Comparison of ENCODE assay signal across 9 cellular contexts in the genomic region with DNA sequence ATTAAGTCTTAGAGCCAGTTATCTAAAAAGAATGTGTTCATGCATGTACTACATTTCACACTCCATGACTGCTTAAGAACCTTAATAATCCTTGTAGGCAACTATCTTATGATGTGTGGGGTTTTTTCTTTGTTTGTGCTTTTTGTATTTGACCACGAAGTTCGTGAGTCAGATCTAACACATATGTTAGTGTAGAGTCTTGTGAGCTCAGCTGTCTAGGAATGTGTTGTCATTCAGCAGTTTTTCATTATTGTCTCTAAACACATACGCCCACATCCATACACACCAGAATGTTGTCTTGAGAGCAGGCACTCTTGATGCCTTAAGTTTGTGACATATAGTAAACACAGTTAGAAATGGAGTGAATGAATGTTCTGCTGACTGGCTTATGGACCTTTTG. TPM values are rescaled to one million over a fixed set of nuclear protein-coding genes. Genes with fewer than 3 reads are reported as not detected.
DNase-seq lines count a peak whose midpoint lies in the region; ATAC-seq and TF ChIP-seq lines count a peak whose summit lies in the region.
"Had no signal": no experiment of that assay in that cellular context is flagged by ENCODE, and none has a peak within 500 bp of the region (broad histone marks: within the 10 kb centered on the region; RNA-seq: fewer than 3 reads in every experiment).

No MANE protein-coding gene starts in this region.

- no peak overlapping the region for H3K4me3 Mint-ChIP-seq in CD4-positive, alpha-beta T cell
- H3K4me3 Mint-ChIP-seq in T-helper 17 cell: no peak overlapping the region

- H3K27ac ChIP-seq in CD4-positive, alpha-beta T cell (ENCODE audit: low read depth, low read length): no peak overlapping the region

- no peaks in the 10 kb centered on the region for H3K27me3 ChIP-seq in CD4-positive, alpha-beta T cell (ENCODE audit: control insufficient read depth, insufficient read depth, low read length)

- DNase-seq in CD4-positive, alpha-beta T cell: no peak
- DNase-seq in T-helper 17 cell (no peak), fibroblast of the conjunctiva (ENCODE audit: low read depth) (peak; percentile 41), NCI-H510A treated with DMSO at 0.1 percent for 48 hours (lab: John Stamatoyannopoulos, UW) (no peak), medulla oblongata (ENCODE audit: extremely low spot score) (no peak), NCI-H187 (lab: John Stamatoyannopoulos, UW) (no peak)
- DNase-seq: activated CD4-positive, alpha-beta T cell treated with anti-CD3 and anti-CD28 coated beads for 4 hours had no signal

- peaks cover 89% of the 10 kb centered on the region for H3K4me1 Mint-ChIP-seq in CD4-positive, alpha-beta T cell (ENCODE audit: low read depth)
- H3K4me1 Mint-ChIP-seq in T-helper 17 cell: peaks cover 60% of the 10 kb centered on the region

- peak overlapping the region; percentile 68 for H3K27ac Mint-ChIP-seq in CD4-positive, alpha-beta T cell
- H3K27ac Mint-ChIP-seq in T-helper 17 cell: peak overlapping the region; percentile 51

- no peak for TF ChIP-seq CTCF in CD4-positive, alpha-beta T cell (IDR thresholded peaks at IDR 0.05)

- no peaks in the 10 kb centered on the region for H3K9me3 Mint-ChIP-seq in CD4-positive, alpha-beta T cell

- ATAC-seq in CD4-positive, alpha-beta T cell (ENCODE audit: poor library complexity): peak; percentile 39
- ATAC-seq in GM21515 (IDR thresholded peaks at IDR 0.05; ENCODE audit: unreplicated experiment) (peak; percentile 51), T-helper 17 cell (peak; percentile 44), GM21576 (IDR thresholded peaks at IDR 0.05; ENCODE audit: unreplicated experiment) (no peak)

- CTCF ChIA-PET in CD4-positive, alpha-beta T cell (lab: Charles Lee): interaction anchor here (1.7 kb wide), 1 partner anchor 11 kb away, joined by 6 read pairs; no protein-coding TSS in a partner anchor

- intact Hi-C loops in CD4-positive, alpha-beta T cell (cut with DNase I, micrococcal nuclease): no loop called here

- H3K9me3 ChIP-seq in CD4-positive, alpha-beta T cell (ENCODE audit: control insufficient read depth, low read length): no peaks in the 10 kb centered on the region
- H3K9me3 ChIP-seq in T-helper 17 cell (ENCODE audit: control insufficient read depth, low read length, poor library complexity, severe bottlenecking): no peaks in the 10 kb centered on the region

- POLR2A ChIA-PET in CD4-positive, alpha-beta T cell (lab: Charles Lee): interaction anchor here (1.3 to 1.4 kb wide), 2 partner anchors 16 to 19 kb away, joined by 3 to 4 read pairs; no protein-coding TSS in a partner anchor

- peaks cover 58% of the 10 kb centered on the region for H3K36me3 Mint-ChIP-seq in CD4-positive, alpha-beta T cell (ENCODE audit: low read depth)
- H3K36me3 Mint-ChIP-seq in T-helper 17 cell (ENCODE audit: low read depth): peaks cover 6% of the 10 kb centered on the region

- H3K27me3 Mint-ChIP-seq in CD4-positive, alpha-beta T cell: no peaks in the 10 kb centered on the region
- H3K27me3 Mint-ChIP-seq in T-helper 17 cell: no peaks in the 10 kb centered on the region

RNA-seq across cellular contexts. Expression of gene CAB39, which starts 38.4 kb away (rescaled TPM):
- total RNA-seq in CD4-positive, alpha-beta T cell: 10 to 100 TPM; 44.8 to 45.3 TPM
- total RNA-seq in T-helper 17 cell: 10 to 100 TPM; 82.3 to 89.8 TPM
